22 cellular contexts compared by ENCODE assay signal in genomic region chr12:10590976-10591375, GRCh38. TPM values are rescaled to one million over a fixed set of nuclear protein-coding genes. Genes with fewer than 3 reads are reported as not detected.
DNase-seq lines count a peak whose midpoint lies in the region; FAIRE-seq lines count a peak whose summit lies in the region.
"Had no signal": no experiment of that assay in that cellular context is flagged by ENCODE, and none has a peak within 500 bp of the region (broad histone marks: within the 10 kb centered on the region; RNA-seq: fewer than 3 reads in every experiment).

No MANE protein-coding gene starts in this region.

- no peak overlapping the region for H3K27ac ChIP-seq in SJCRH30
- H3K27ac ChIP-seq: GM23248, HL-60, KMS-11 had no signal

- no peak overlapping the region for H3K4me3 ChIP-seq in SJCRH30
- H3K4me3 ChIP-seq: GM23248, HAP-1 had no signal

- peak; percentile 66 for FAIRE-seq in urothelium cell line (lab: Jason Lieb, UNC)
- FAIRE-seq: GM12891 had no signal

- DNase-seq in EL (peak; percentile 25), SJCRH30 (peak; percentile 81 to 90), fibroblast of gingiva (ENCODE audit: low read depth) (peak; percentile 11), urothelium cell line (ENCODE audit: low spot score) (no peak), retina (no peak), NCI-H1092 treated with DMSO at 0.1 percent for 48 hours (lab: John Stamatoyannopoulos, UW) (no peak), GM19240 (ENCODE audit: insufficient read length, low spot score) (no peak)
- DNase-seq: BE2C, DMS79, GM23248, IMR-90, NCI-H1105 treated with DMSO at 0.1 percent for 48 hours, NCI-H2029 treated with DMSO at 0.1 percent for 48 hours, NCI-H2171, NCI-H345, NCI-H524, NCI-H774, Right ventricle myocardium superior had no signal

- no peaks in the 10 kb centered on the region for H3K27me3 ChIP-seq in SJCRH30
- H3K27me3 ChIP-seq: BE2C had no signal

- no peaks in the 10 kb centered on the region for H3K9me3 ChIP-seq in SJCRH30 (replicated peaks)
- H3K9me3 ChIP-seq: BE2C, HAP-1 had no signal

- H3K4me1 ChIP-seq in SJCRH30, result peaks cover 17% of the 10 kb centered on the region
- H3K4me1 ChIP-seq: BE2C, HAP-1 had no signal

- peaks cover 2% of the 10 kb centered on the region; the same call in 1 of the 2 replicates for H3K36me3 ChIP-seq in SJCRH30
- H3K36me3 ChIP-seq: BE2C, HAP-1 had no signal

RNA-seq across cellular contexts. Expression of gene MAGOHB, which starts 22.4 kb away (rescaled TPM):
- 64.9 and 65.2 TPM in 2 replicates for total RNA-seq in SJCRH30 (2014; rRNA removed; shearing (Covaris generic))

Comparison
In these comparisons a context has a peak if more than half of its experiments do, and no peak if none do; other contexts are left out.
1. DNase-seq: peak in EL (single experiment), SJCRH30 (2 of 2) and fibroblast of gingiva (single experiment); none in urothelium cell line (single experiment), retina (single experiment), NCI-H1092 treated with DMSO at 0.1 percent for 48 hours (single experiment) and GM19240 (single experiment).